1 cellular context compared by ENCODE assay signal in genomic region chr18:65259403-65259802, GRCh38.
TF ChIP-seq lines count a peak whose summit lies in the region.

No MANE protein-coding gene starts in this region.

TF ChIP-seq in HEK293, 187 proteins besides CTCF, POLR2A, EP300 and RAD21 (continued from another document):
- TF ChIP-seq ZNF473 (tag by site-specific recombination; IDR thresholded peaks at IDR 0.05) (no peak), MZF1 (tag by site-specific recombination; IDR thresholded peaks at IDR 0.05; ENCODE audit: borderline replicate concordance) (no peak), ZNF155 (tag by site-specific recombination; IDR thresholded peaks at IDR 0.05) (no peak), ZNF555 (tag by site-specific recombination; conservative IDR thresholded peaks at IDR 0.05) (peak; percentile 60), ZNF785 (tag by site-specific recombination; IDR thresholded peaks at IDR 0.05) (no peak), PRDM1 (tag by site-specific recombination; IDR thresholded peaks at IDR 0.05) (no peak), ZNF660 (tag by site-specific recombination; IDR thresholded peaks at IDR 0.05) (no peak), ZNF707 (tag by site-specific recombination; IDR thresholded peaks at IDR 0.05) (no peak), ZNF394 (tag by site-specific recombination; IDR thresholded peaks at IDR 0.05; ENCODE audit: borderline replicate concordance) (peak; percentile 86), ZNF501 (tag by site-specific recombination; IDR thresholded peaks at IDR 0.05) (no peak), ZNF48 (tag by site-specific recombination; IDR thresholded peaks at IDR 0.05) (no peak), ZNF19 (tag by site-specific recombination; IDR thresholded peaks at IDR 0.05; ENCODE audit: low read depth) (no peak), ZNF791 (tag by site-specific recombination; IDR thresholded peaks at IDR 0.05) (no peak), ZFP37 (tag by site-specific recombination; IDR thresholded peaks at IDR 0.05) (no peak), ZNF175 (tag by site-specific recombination; IDR thresholded peaks at IDR 0.05) (no peak), GLIS2 (tag by site-specific recombination; IDR thresholded peaks at IDR 0.05) (no peak), YY2 (tag by site-specific recombination; IDR thresholded peaks at IDR 0.05) (no peak), ZSCAN5A (tag by site-specific recombination; IDR thresholded peaks at IDR 0.05) (no peak), ZNF138 (tag by site-specific recombination; IDR thresholded peaks at IDR 0.05; ENCODE audit: borderline replicate concordance) (0 out of 2 replicates have a peak, but pooled peaks have one; percentile 55), ZNF350 (tag by site-specific recombination; IDR thresholded peaks at IDR 0.05) (no peak), ZSCAN16 (tag by site-specific recombination; IDR thresholded peaks at IDR 0.05) (no peak)
